In the genomic region with DNA sequence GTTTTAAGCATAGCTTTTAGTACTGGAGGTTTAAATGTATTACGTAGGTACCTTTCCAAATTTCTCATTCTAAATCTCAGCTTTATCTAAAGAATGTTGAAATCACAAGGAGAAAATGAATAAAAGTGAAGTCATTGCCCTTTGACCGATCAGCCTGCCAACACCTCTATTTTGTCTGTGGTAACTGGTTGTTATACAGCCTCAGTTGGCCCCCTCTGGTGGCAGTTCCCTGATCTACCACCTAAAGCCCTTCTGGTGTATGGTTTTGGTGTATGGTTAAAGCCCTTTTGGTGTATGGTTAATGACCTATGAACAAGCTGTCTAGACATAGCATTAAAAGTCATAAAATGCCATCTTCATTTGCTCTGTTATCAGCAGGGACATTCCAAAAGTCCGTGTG, we compare ENCODE assay signal across 1 cellular context.
TF ChIP-seq lines count a peak whose summit lies in the region.

No MANE protein-coding gene starts in this region.

TF ChIP-seq in K562, 482 proteins besides CTCF, POLR2A, EP300 and RAD21 (continued from another document):
- TF ChIP-seq, protein P1, sequence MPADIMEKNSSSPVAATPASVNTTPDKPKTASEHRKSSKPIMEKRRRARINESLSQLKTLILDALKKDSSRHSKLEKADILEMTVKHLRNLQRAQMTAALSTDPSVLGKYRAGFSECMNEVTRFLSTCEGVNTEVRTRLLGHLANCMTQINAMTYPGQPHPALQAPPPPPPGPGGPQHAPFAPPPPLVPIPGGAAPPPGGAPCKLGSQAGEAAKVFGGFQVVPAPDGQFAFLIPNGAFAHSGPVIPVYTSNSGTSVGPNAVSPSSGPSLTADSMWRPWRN (IDR thresholded peaks at IDR 0.05; ENCODE audit: low read depth), result no peak
